In the genomic region with DNA sequence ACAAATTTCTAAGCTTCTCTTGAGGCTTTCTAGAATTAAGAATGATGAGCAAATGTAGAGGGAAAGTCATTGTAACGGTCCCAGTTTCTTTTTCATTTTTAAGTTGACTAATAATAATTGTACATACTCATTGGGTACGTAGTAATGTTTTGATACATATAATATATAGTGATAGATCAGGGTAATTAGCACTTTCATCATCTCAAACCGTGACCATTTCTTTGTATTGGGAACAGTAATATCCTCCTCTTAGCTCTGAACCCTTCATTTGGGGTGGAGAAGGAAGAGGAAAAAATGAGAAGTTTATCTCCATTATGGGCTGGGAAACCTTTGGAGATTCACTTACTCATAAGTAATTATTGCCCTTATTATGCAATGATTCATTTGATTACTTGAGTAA, we compare ENCODE assay signal across 6 cellular contexts. TPM values are rescaled to one million over a fixed set of nuclear protein-coding genes. Genes with fewer than 3 reads are reported as not detected.
"Had no signal": no experiment of that assay in that cellular context is flagged by ENCODE, and none has a peak within 500 bp of the region (broad histone marks: within the 10 kb centered on the region; RNA-seq: fewer than 3 reads in every experiment).

No MANE protein-coding gene starts in this region.

- H3K4me3 Mint-ChIP-seq: IgD-negative memory B cell had no signal

- DNase-seq: IMR-90 had no signal

- H3K27me3 Mint-ChIP-seq: IgD-negative memory B cell had no signal

- H3K27ac Mint-ChIP-seq: IgD-negative memory B cell had no signal

- ATAC-seq: HepG2, K562 had no signal

- H3K4me1 Mint-ChIP-seq: IgD-negative memory B cell had no signal

- H3K36me3 Mint-ChIP-seq: IgD-negative memory B cell had no signal

RNA-seq across cellular contexts. Expression of a gene that starts 39.0 kb away (rescaled TPM):
- total RNA-seq: HT-29, HT1080, IMR-90 had no signal
